10 cellular contexts compared by ENCODE assay signal in genomic region chr11:13440100-13440855, GRCh38. TPM values are rescaled to one million over a fixed set of nuclear protein-coding genes. Genes with fewer than 3 reads are reported as not detected.
DNase-seq lines count a peak whose midpoint lies in the region; ATAC-seq and TF ChIP-seq lines count a peak whose summit lies in the region.
"Had no signal": no experiment of that assay in that cellular context is flagged by ENCODE, and none has a peak within 500 bp of the region (broad histone marks: within the 10 kb centered on the region; RNA-seq: fewer than 3 reads in every experiment).

No MANE protein-coding gene starts in this region.

- H3K9ac ChIP-seq in colonic mucosa (ENCODE audit: low read depth in 2 of 2, low read length in 2 of 2) = no peak overlapping the region

- H3K27ac ChIP-seq in colonic mucosa = peak overlapping the region; percentile 10
- peak overlapping the region; percentile 33 for H3K27ac ChIP-seq in lower lobe of right lung

- peak; percentile 91 to 98 for ATAC-seq in lower lobe of right lung
- no peak for ATAC-seq in HG02571 (IDR thresholded peaks at IDR 0.05; ENCODE audit: unreplicated experiment)
- ATAC-seq in GM19455 (IDR thresholded peaks at IDR 0.05; ENCODE audit: unreplicated experiment) = no peak

- no peaks in the 10 kb centered on the region for H3K36me3 Mint-ChIP-seq in Caco-2 (ENCODE audit: insufficient read depth, unreplicated experiment)

- TF ChIP-seq CTCF in colonic mucosa (IDR thresholded peaks at IDR 0.05) (no peak), lower lobe of right lung (IDR thresholded peaks at IDR 0.05) (no peak), Caco-2 (IDR thresholded peaks at IDR 0.05; ENCODE audit: insufficient read depth in 1 of 2, low read depth in 1 of 2, low read length in 1 of 2, severe bottlenecking in 1 of 2, unreplicated experiment in 1 of 2) (no peak)

- POLR2A ChIA-PET in Caco-2 (lab: Charles Lee) = no interaction called here

- peak; percentile 93 for DNase-seq in EH (ENCODE audit: low read depth)
- DNase-seq in NCI-H2227 (lab: John Stamatoyannopoulos, UW; ENCODE audit: unreplicated experiment) = peak; percentile 69
- DNase-seq in colonic mucosa = peak; percentile 39
- no peak for DNase-seq in lower lobe of right lung
- DNase-seq in Caco-2 = no peak
- no peak for DNase-seq in OCI-M2 (lab: John Stamatoyannopoulos, UW; ENCODE audit: unreplicated experiment)

- H3K9me3 ChIP-seq in colonic mucosa = no peaks in the 10 kb centered on the region
- no peaks in the 10 kb centered on the region for H3K9me3 ChIP-seq in lower lobe of right lung
- no peaks in the 10 kb centered on the region for H3K9me3 ChIP-seq in Caco-2

- no peaks in the 10 kb centered on the region for H3K4me1 ChIP-seq in colonic mucosa
- H3K4me1 ChIP-seq in lower lobe of right lung = peaks cover 5% of the 10 kb centered on the region
- no peaks in the 10 kb centered on the region for H3K4me1 ChIP-seq in Caco-2

- intact Hi-C loops in colonic mucosa (cut with DNase I) (no loop called here), lower lobe of right lung (cut with DNase I) (no loop called here), Caco-2 (cut with micrococcal nuclease; ENCODE audit: unreplicated experiment) (no loop called here)

- H3K4me3 ChIP-seq in colonic mucosa (no peak overlapping the region), lower lobe of right lung (peak overlapping the region; percentile 17), Caco-2 (ENCODE audit: low read depth, low read length) (no peak overlapping the region)

- H3K27ac Mint-ChIP-seq in Caco-2 (ENCODE audit: unreplicated experiment) = no peak overlapping the region
- H3K27ac Mint-ChIP-seq: IgD-negative memory B cell had no signal

- CTCF ChIA-PET in Caco-2 (lab: Charles Lee) = no interaction called here

- no peaks in the 10 kb centered on the region for H3K9me3 Mint-ChIP-seq in Caco-2 (ENCODE audit: unreplicated experiment)
- H3K9me3 Mint-ChIP-seq: IgD-negative memory B cell had no signal

- H3K4me1 Mint-ChIP-seq in Caco-2 (ENCODE audit: low read depth, unreplicated experiment) = peaks cover 7% of the 10 kb centered on the region

- H3K36me3 ChIP-seq in colonic mucosa (no peaks in the 10 kb centered on the region), lower lobe of right lung (no peaks in the 10 kb centered on the region), Caco-2 (ENCODE audit: control insufficient read depth, insufficient read depth, low read length) (no peaks in the 10 kb centered on the region)

- H3K27me3 ChIP-seq in colonic mucosa = no peaks in the 10 kb centered on the region
- H3K27me3 ChIP-seq in lower lobe of right lung (ENCODE audit: low read depth) = no peaks in the 10 kb centered on the region
- H3K27me3 ChIP-seq in Caco-2 (replicated peaks; ENCODE audit: control insufficient read depth, insufficient read depth, low read length) = no peaks in the 10 kb centered on the region

- no TSS peak for BruUV-seq in Caco-2 (replicated peaks; lab: Mats Ljungman, UMichigan)

- H3K4me3 Mint-ChIP-seq in Caco-2 (ENCODE audit: unreplicated experiment) = no peak overlapping the region
- H3K4me3 Mint-ChIP-seq: IgD-negative memory B cell had no signal

- H3K27me3 Mint-ChIP-seq in Caco-2 (ENCODE audit: insufficient read depth, unreplicated experiment) = no peaks in the 10 kb centered on the region
- H3K27me3 Mint-ChIP-seq: IgD-negative memory B cell had no signal

RNA-seq across cellular contexts. Expression of gene BTBD10, which starts 22.7 kb away (rescaled TPM):
- total RNA-seq in colonic mucosa (10 to 100 TPM; 31.8 to 34.5 TPM), lower lobe of right lung (25.1 TPM), Caco-2 (2022) (41.6 and 45.0 TPM in 2 replicates)

RNA-seq across cellular contexts. Expression of gene PTH, which starts 55.5 kb away (rescaled TPM):
- not detected for total RNA-seq in colonic mucosa
- total RNA-seq in lower lobe of right lung = not detected
- not detected in 2 replicates for total RNA-seq in Caco-2 (2022)
- total RNA-seq: lower leg skin had no signal

Comparison
In these comparisons a context has a peak if more than half of its experiments do, and no peak if none do; other contexts are left out.
1. DNase-seq: peak in EH (single experiment), NCI-H2227 (single experiment) and colonic mucosa (single experiment); none in lower lobe of right lung (single experiment), Caco-2 (0 of 2) and OCI-M2 (single experiment).
2. ATAC-seq: peak in lower lobe of right lung (2 of 2); none in HG02571 (single experiment) and GM19455 (single experiment).